ENCODE assay signal across 24 cellular contexts in the genomic region with DNA sequence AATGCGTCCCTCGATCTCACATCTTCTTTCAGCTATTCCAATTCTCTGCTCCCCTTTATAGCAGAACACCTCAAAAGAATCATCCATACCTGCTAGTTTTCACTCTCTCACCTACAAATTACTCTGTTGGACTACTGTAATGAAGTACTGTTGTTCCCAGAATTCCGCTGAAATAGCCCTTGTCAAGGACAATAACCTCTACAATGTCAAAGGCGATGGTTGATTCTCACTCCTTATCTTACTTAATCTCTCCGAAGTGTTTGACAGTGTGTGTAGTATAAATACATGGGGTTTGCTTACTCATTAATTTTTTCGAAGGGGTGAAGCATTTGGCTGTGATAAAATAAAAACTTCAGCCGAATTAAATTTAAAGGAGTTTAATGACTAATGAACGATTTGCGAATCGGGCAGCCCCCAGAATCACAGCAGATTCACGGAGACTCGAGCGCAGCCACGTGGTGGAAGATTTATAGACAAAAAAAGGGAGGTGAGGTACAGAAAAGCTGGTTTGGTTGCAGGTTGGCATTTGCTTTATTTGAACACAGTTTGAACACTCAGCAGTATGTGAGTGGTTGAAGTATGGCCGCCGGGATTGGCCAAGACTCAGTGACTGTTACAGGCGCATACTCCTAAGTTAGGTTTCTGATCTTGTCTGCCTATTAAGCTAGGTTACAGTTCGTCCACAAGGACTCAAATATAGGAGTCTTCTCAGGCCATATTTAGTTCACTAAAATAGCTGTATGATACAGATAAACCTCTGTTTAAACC. TPM values are rescaled to one million over a fixed set of nuclear protein-coding genes. Genes with fewer than 3 reads are reported as not detected.
DNase-seq lines count a peak whose midpoint lies in the region; ATAC-seq, FAIRE-seq and TF ChIP-seq lines count a peak whose summit lies in the region.
"Had no signal": no experiment of that assay in that cellular context is flagged by ENCODE, and none has a peak within 500 bp of the region (broad histone marks: within the 10 kb centered on the region; RNA-seq: fewer than 3 reads in every experiment).

No MANE protein-coding gene starts in this region.

- intact Hi-C loops in activated B cell treated with CpG ODN at 0.5 μM for 24 hours (cut with micrococcal nuclease) = loop anchor here (10.0 kb wide), 1 partner anchor 1083 kb away; a partner anchor contains a TSS
- intact Hi-C loops in ascending aorta (cut with DNase I) = no loop called here

- CTCF ChIA-PET in activated B cell treated with CpG ODN at 0.5 μM for 24 hours (lab: Charles Lee) = no interaction called here

- 80 to 83% (median 83%) methylated on average over 18 of the region's 18 CpGs for WGBS in small intestine, 3 donors

- H3K9me3 ChIP-seq in DOHH2 (ENCODE audit: control insufficient read depth, insufficient read depth, low read length) (no peaks in the 10 kb centered on the region), parathyroid adenoma (ENCODE audit: control insufficient read depth, low read length) (no peaks in the 10 kb centered on the region), small intestine (ENCODE audit: control insufficient read depth, low read depth) (no peaks in the 10 kb centered on the region), ascending aorta (no peaks in the 10 kb centered on the region)
- H3K9me3 ChIP-seq: HAP-1 had no signal

- no peaks in the 10 kb centered on the region for H3K9me3 Mint-ChIP-seq in activated B cell treated with CpG ODN at 0.5 μM for 24 hours
- H3K9me3 Mint-ChIP-seq: CD8-positive, alpha-beta T cell; GM23338 had no signal

- H3K27me3 Mint-ChIP-seq in activated B cell treated with CpG ODN at 0.5 μM for 24 hours = no peaks in the 10 kb centered on the region

- no peaks in the 10 kb centered on the region for H3K27me3 ChIP-seq in DOHH2 (ENCODE audit: control insufficient read depth, low read length)
- H3K27me3 ChIP-seq in parathyroid adenoma (ENCODE audit: control insufficient read depth, insufficient read depth, low read length) = no peaks in the 10 kb centered on the region
- no peaks in the 10 kb centered on the region for H3K27me3 ChIP-seq in small intestine (ENCODE audit: control insufficient read depth in 2 of 2, insufficient read depth in 2 of 2, low read length in 2 of 2)
- H3K27me3 ChIP-seq in ascending aorta = no peaks in the 10 kb centered on the region

- H3K79me2 ChIP-seq in DOHH2 (ENCODE audit: control insufficient read depth, low read length) = no peaks in the 10 kb centered on the region
- H3K79me2 ChIP-seq in parathyroid adenoma = no peaks in the 10 kb centered on the region

- no peak overlapping the region for H3K4me3 Mint-ChIP-seq in activated B cell treated with CpG ODN at 0.5 μM for 24 hours
- H3K4me3 Mint-ChIP-seq: CD8-positive, alpha-beta T cell; GM23338 had no signal

- H3K4me2 ChIP-seq in DOHH2 (ENCODE audit: low read length) (peak overlapping the region; percentile 67), parathyroid adenoma (ENCODE audit: low read length) (peak overlapping the region; percentile 29)
- H3K4me2 ChIP-seq: GM23338, KMS-11 had no signal

- no peaks in the 10 kb centered on the region for H4K20me1 ChIP-seq in DOHH2 (ENCODE audit: control insufficient read depth, insufficient read depth, low read depth, low read length)

- H3K4me3 ChIP-seq in DOHH2 (ENCODE audit: low read length) = peak overlapping the region; percentile 45
- H3K4me3 ChIP-seq in parathyroid adenoma (ENCODE audit: low read depth, low read length) = peak overlapping the region; percentile 11
- H3K4me3 ChIP-seq in small intestine (ENCODE audit: low read depth in 1 of 2, low read length in 2 of 2) = no peak overlapping the region
- no peak overlapping the region for H3K4me3 ChIP-seq in ascending aorta
- H3K4me3 ChIP-seq: GM23338, HAP-1 had no signal

- TF ChIP-seq CTCF in DOHH2 (IDR thresholded peaks at IDR 0.05; ENCODE audit: low read depth, low read length, poor library complexity, severe bottlenecking) (peak; percentile 57), activated B cell treated with CpG ODN at 0.5 μM for 24 hours (IDR thresholded peaks at IDR 0.05) (no peak), parathyroid adenoma (IDR thresholded peaks at IDR 0.05) (no peak), ascending aorta (IDR thresholded peaks at IDR 0.05) (no peak)

- H3K27ac Mint-ChIP-seq in activated B cell treated with CpG ODN at 0.5 μM for 24 hours = peak overlapping the region; percentile 84
- H3K27ac Mint-ChIP-seq: CD8-positive, alpha-beta T cell; GM23338 had no signal

- peaks cover 13% of the 10 kb centered on the region for H3K36me3 Mint-ChIP-seq in activated B cell treated with CpG ODN at 0.5 μM for 24 hours (ENCODE audit: low read depth)
- H3K36me3 Mint-ChIP-seq: CD8-positive, alpha-beta T cell had no signal

- no peak for FAIRE-seq in small intestine (lab: Jason Lieb, UNC)

- peak overlapping the region; percentile 62 for H2AFZ ChIP-seq in parathyroid adenoma
- H2AFZ ChIP-seq: GM23338 had no signal

- peaks cover 100% of the 10 kb centered on the region for H3K4me1 ChIP-seq in DOHH2 (ENCODE audit: control insufficient read depth, low read length)
- H3K4me1 ChIP-seq in parathyroid adenoma = peaks cover 12% of the 10 kb centered on the region
- peaks cover 0 to 2% of the 10 kb centered on the region in 2 donors for H3K4me1 ChIP-seq in small intestine (ENCODE audit: control insufficient read depth in 2 of 2, insufficient read depth in 1 of 2, low read depth in 1 of 2, low read length in 1 of 2)
- no peaks in the 10 kb centered on the region for H3K4me1 ChIP-seq in ascending aorta
- H3K4me1 ChIP-seq: HAP-1 had no signal

- H3K27ac ChIP-seq in DOHH2 (ENCODE audit: low read depth, low read length) (peak overlapping the region; percentile 86), parathyroid adenoma (peak overlapping the region; percentile 66), small intestine (ENCODE audit: low read depth in 1 of 2, low read length in 1 of 2) (no peak overlapping the region), ascending aorta (no peak overlapping the region)
- H3K27ac ChIP-seq: KMS-11 had no signal

- no peak for ATAC-seq in activated B cell treated with CpG ODN at 0.5 μM for 24 hours (ENCODE audit: low read depth)
- ATAC-seq: CD8-positive, alpha-beta T cell; GM23338; PC-3 had no signal

- H3K4me1 Mint-ChIP-seq in activated B cell treated with CpG ODN at 0.5 μM for 24 hours = peaks cover 86% of the 10 kb centered on the region
- H3K4me1 Mint-ChIP-seq: GM23338 had no signal

- DNase-seq in activated B cell treated with CpG ODN at 0.5 μM for 24 hours (no peak), left kidney (ENCODE audit: low read depth, low spot score) (peak; percentile 64), small intestine (no peak), ascending aorta (ENCODE audit: low spot score in 2 of 2) (no peak), GDM1 (lab: John Stamatoyannopoulos, UW) (no peak)
- no peak for DNase-seq in stimulated activated CD4-positive, alpha-beta T cell treated with anti-CD3 and anti-CD28 coated beads, Interleukin-12 subunit alpha, Interleukin-12 subunit beta, amount 100 ng/mL, for 4 hours
- DNase-seq: 8988T; C1 segment of cervical spinal cord; Calu3; CD8-positive, alpha-beta T cell; DMS153; GF-D8; NCI-H1694; NCI-H2081; NCI-H2171 treated with DMSO at 0.1 percent for 48 hours; NCI-H446 treated with DMSO at 0.1 percent for 48 hours; NCI-H526 treated with DMSO at 0.1 percent for 48 hours; PC-3; Right ventricle myocardium superior had no signal

- POLR2A ChIA-PET in activated B cell treated with CpG ODN at 0.5 μM for 24 hours (lab: Charles Lee) = interaction anchor here (0.8 to 11.9 kb wide), 8 partner anchors 10 to 30 kb away, joined by 3 to 199 read pairs (median 10); a partner anchor contains a TSS

- H3K9me2 ChIP-seq in DOHH2 (replicated peaks; ENCODE audit: control insufficient read depth, low read length) = no peaks in the 10 kb centered on the region

- H3F3A ChIP-seq in DOHH2 (ENCODE audit: control insufficient read depth, insufficient read depth) = peaks cover 65% of the 10 kb centered on the region

- no peak overlapping the region for H3K9ac ChIP-seq in parathyroid adenoma
- H3K9ac ChIP-seq: KMS-11 had no signal

- H3K36me3 ChIP-seq in DOHH2 (ENCODE audit: control insufficient read depth, low read length) (peaks cover 11% of the 10 kb centered on the region), parathyroid adenoma (ENCODE audit: control insufficient read depth, insufficient read depth, low read length) (no peaks in the 10 kb centered on the region), small intestine (ENCODE audit: control insufficient read depth in 2 of 2, insufficient read depth in 2 of 2, low read length in 2 of 2) (no peaks in the 10 kb centered on the region), ascending aorta (no peaks in the 10 kb centered on the region)
- H3K36me3 ChIP-seq: HAP-1 had no signal

RNA-seq across cellular contexts. Expression of a gene that starts 29.8 kb away (rescaled TPM):
- total RNA-seq in activated B cell treated with CpG ODN at 0.5 μM for 24 hours (109 and 116 TPM in 2 replicates), ascending aorta (17.5 TPM)
- polyA plus RNA-seq in small intestine = 10 to 100 TPM; 21.0 to 94.2 (median 35.9) TPM

Comparison
In these comparisons a context has a peak if more than half of its experiments do, and no peak if none do; other contexts are left out.
1. H3K27ac ChIP-seq: peak in DOHH2 (single experiment) and parathyroid adenoma (single experiment); none in small intestine (0 of 2) and ascending aorta (0 of 2).
2. H3K4me3 ChIP-seq: peak in DOHH2 (single experiment) and parathyroid adenoma (single experiment); none in small intestine (0 of 2) and ascending aorta (0 of 2).